ENCODE assay signal across 27 cellular contexts in genomic region chr22:23514317-23515038, GRCh38.
DNase-seq lines count a peak whose midpoint lies in the region; ATAC-seq and TF ChIP-seq lines count a peak whose summit lies in the region.
"Had no signal": no experiment of that assay in that cellular context is flagged by ENCODE, and none has a peak within 500 bp of the region (broad histone marks: within the 10 kb centered on the region; RNA-seq: fewer than 3 reads in every experiment).

No MANE protein-coding gene starts in this region.

- in situ Hi-C loops in Panc1 (cut with HindIII; ENCODE audit: low pct_unique_long_range_greater_than_20kb, low sequenced_read_pairs) = no loop called here

- no peaks in the 10 kb centered on the region for H3K79me1 ChIP-seq in mesendoderm (ENCODE audit: low read length)

- ATAC-seq in Panc1 (0 out of 2 replicates have a peak, but pooled peaks have one; percentile 21), HG02759 (IDR thresholded peaks at IDR 0.05; ENCODE audit: unreplicated experiment) (no peak)
- ATAC-seq: activated T-cell treated with anti-CD3 and anti-CD28 coated beads, Interleukin-2, amount 50 U/mL, for 4 hours; naive thymus-derived CD4-positive, alpha-beta T cell; stimulated activated naive CD8-positive, alpha-beta T cell treated with anti-CD3 and anti-CD28 coated beads, Interleukin-15, amount 100 ng/mL, for 72 hours had no signal

- no CpG with 5 or more reads among the region's 16 CpGs for WGBS in mesendoderm (ENCODE audit: extremely low coverage, insufficient coverage, low lambda C conversion rate)

- POLR2A ChIA-PET in Panc1 (lab: Charles Lee) = no interaction called here

- H2AK5ac ChIP-seq in mesendoderm (ENCODE audit: low read length) = peak overlapping the region; percentile 32

- H3K23ac ChIP-seq in mesendoderm (ENCODE audit: low read length) = no peak overlapping the region

- H3K4ac ChIP-seq in mesendoderm (ENCODE audit: low read depth, low read length) = peak overlapping the region; percentile 64

- no peaks in the 10 kb centered on the region for H3K79me2 ChIP-seq in mesendoderm (ENCODE audit: control insufficient read depth, insufficient read depth, low read length)

- peak; percentile 49 for DNase-seq in DMS 273 (lab: John Stamatoyannopoulos, UW; ENCODE audit: unreplicated experiment)
- DNase-seq in DMS 273 treated with DMSO at 0.1 percent for 48 hours (lab: John Stamatoyannopoulos, UW) = no peak
- DNase-seq in Panc1 (ENCODE audit: low read depth, low spot score) = no peak
- peak; percentile 69 for DNase-seq in mesendoderm
- no peak for DNase-seq in retina
- DNase-seq in ecto neural progenitor cell (ENCODE audit: low spot score) = no peak
- DNase-seq: 8988T; activated CD4-positive, CD25-positive, alpha-beta regulatory T cell treated with anti-CD3 and anti-CD28 coated beads, Interleukin-2, amount 50 U/mL, for 72 hours; activated naive CD4-positive, alpha-beta T cell treated with anti-CD3 and anti-CD28 coated beads, Interleukin-2, amount 10 ng/mL, durations not matched to agents 7 days and 5 days; activated T-cell treated with anti-CD3 and anti-CD28 coated beads, Interleukin-2, amount 50 U/mL, for 4 hours; anterior cingulate cortex; Caco-2; central memory CD4-positive, alpha-beta T cell; foreskin fibroblast; hippocampal formation; Karpas-422; naive thymus-derived CD4-positive, alpha-beta T cell; NCI-H2081; NCI-H510A; small intestine; stimulated activated CD4-positive, alpha-beta T cell treated with anti-CD3 and anti-CD28 coated beads, Interleukin-4, amount 100 ng/mL, for 1 hour; stimulated activated naive CD8-positive, alpha-beta T cell treated with anti-CD3 and anti-CD28 coated beads, Interleukin-15, amount 100 ng/mL, for 72 hours; upper lobe of left lung had no signal

- H4K8ac ChIP-seq in mesendoderm (ENCODE audit: low read depth, low read length) = no peak overlapping the region

- H3K4me1 ChIP-seq in Panc1 (ENCODE audit: control insufficient read depth, insufficient read depth, low read length) (peaks cover 5% of the 10 kb centered on the region; the same call in 1 of the 2 replicates), mesendoderm (ENCODE audit: control insufficient read depth, low read depth, low read length) (peaks cover 2% of the 10 kb centered on the region), stomach smooth muscle (ENCODE audit: control insufficient read depth, insufficient read depth, low read length) (peaks cover 56% of the 10 kb centered on the region)
- H3K4me1 ChIP-seq: upper lobe of left lung had no signal

- H3K18ac ChIP-seq in mesendoderm (ENCODE audit: low read length) = peak overlapping the region; percentile 29

- H2BK120ac ChIP-seq in mesendoderm (ENCODE audit: low read depth, low read length) = no peak overlapping the region

- no peak; the same call in 1 of the 2 replicates for TF ChIP-seq CTCF in Panc1 (IDR thresholded peaks at IDR 0.05)

- H2BK5ac ChIP-seq in mesendoderm (ENCODE audit: low read length) = peak overlapping the region; percentile 1

- CTCF ChIA-PET in Panc1 (lab: Charles Lee) = no interaction called here

- intact Hi-C loops in Panc1 (cut with micrococcal nuclease; ENCODE audit: unreplicated experiment) = no loop called here

- H3K9me3 ChIP-seq in Panc1 (ENCODE audit: control insufficient read depth, insufficient read depth, low read depth, low read length) (no peaks in the 10 kb centered on the region), stomach smooth muscle (ENCODE audit: control insufficient read depth in 2 of 2, low read length in 2 of 2) (no peaks in the 10 kb centered on the region)
- H3K9me3 ChIP-seq: Caco-2, upper lobe of left lung had no signal

- no TSS peak for BruUV-seq in Panc1 (replicated peaks; lab: Mats Ljungman, UMichigan)

- H3K36me3 ChIP-seq in Panc1 (ENCODE audit: control insufficient read depth, insufficient read depth, low read length) = no peaks in the 10 kb centered on the region
- H3K36me3 ChIP-seq in mesendoderm (ENCODE audit: control insufficient read depth, insufficient read depth, low read length) = no peaks in the 10 kb centered on the region
- H3K36me3 ChIP-seq in stomach smooth muscle (ENCODE audit: control insufficient read depth in 2 of 2, insufficient read depth in 2 of 2, low read length in 2 of 2) = no peaks in the 10 kb centered on the region
- H3K36me3 ChIP-seq: upper lobe of left lung had no signal

- no peak overlapping the region for H4K5ac ChIP-seq in mesendoderm (ENCODE audit: low read length)

- H3K4me3 ChIP-seq in Panc1 (ENCODE audit: low read depth in 2 of 2, low read length in 2 of 2) (no peak overlapping the region), mesendoderm (ENCODE audit: low read length) (no peak overlapping the region), stomach smooth muscle (ENCODE audit: low read length in 2 of 2) (peak overlapping the region; percentile 34 to 44)
- H3K4me3 ChIP-seq: upper lobe of left lung had no signal

- H3K27me3 ChIP-seq in Panc1 (ENCODE audit: control insufficient read depth, insufficient read depth, low read length) (no peaks in the 10 kb centered on the region), mesendoderm (ENCODE audit: insufficient read depth, low read length, poor library complexity) (no peaks in the 10 kb centered on the region), stomach smooth muscle (ENCODE audit: control insufficient read depth in 1 of 2, insufficient read depth in 2 of 2, low read length in 2 of 2) (no peaks in the 10 kb centered on the region)
- H3K27me3 ChIP-seq: upper lobe of left lung had no signal

- H3K9ac ChIP-seq in mesendoderm (ENCODE audit: low read length) (peak overlapping the region; percentile 9), stomach smooth muscle (ENCODE audit: low read length in 2 of 2) (peak overlapping the region; percentile 55 to 64)

- H2BK15ac ChIP-seq in mesendoderm (replicated peaks; ENCODE audit: low read depth) = no peak overlapping the region

- H3K27ac ChIP-seq in Panc1 (ENCODE audit: low read length) (no peak overlapping the region), mesendoderm (ENCODE audit: low read depth, low read length) (no peak overlapping the region), stomach smooth muscle (ENCODE audit: low read length) (peak overlapping the region; percentile 91)
- H3K27ac ChIP-seq: epithelial cell of prostate, RWPE1, upper lobe of left lung had no signal

- peak overlapping the region; percentile 50 for H3K56ac ChIP-seq in mesendoderm (ENCODE audit: low read length)

- H3K4me2 ChIP-seq in mesendoderm (ENCODE audit: low read length) = no peak overlapping the region

Comparison
In these comparisons a context has a peak if more than half of its experiments do, and no peak if none do; other contexts are left out.
1. DNase-seq: peak in DMS 273 (single experiment) and mesendoderm (single experiment); none in DMS 273 treated with DMSO at 0.1 percent for 48 hours (single experiment), Panc1 (single experiment), retina (single experiment) and ecto neural progenitor cell (single experiment).
2. H3K4me3 ChIP-seq: peak in stomach smooth muscle (2 of 2); none in Panc1 (0 of 2) and mesendoderm (single experiment).